ENCODE assay signal across 8 cellular contexts in genomic region chr22:38873469-38874411, GRCh38. TPM values are rescaled to one million over a fixed set of nuclear protein-coding genes. Genes with fewer than 3 reads are reported as not detected.
DNase-seq lines count a peak whose midpoint lies in the region; ATAC-seq and TF ChIP-seq lines count a peak whose summit lies in the region.

No MANE protein-coding gene starts in this region.

- peak overlapping the region; percentile 98 to 99 for H3K27ac ChIP-seq in right atrium auricular region

- peak overlapping the region; percentile 79; the same call in 1 of the 2 replicates for H3K9ac ChIP-seq in ES-I3 (ENCODE audit: low read depth, low read length)

- peak overlapping the region; percentile 64 to 79 for H3K4me3 ChIP-seq in right atrium auricular region

- H3K27me3 Mint-ChIP-seq in activated T-cell treated with anti-CD3 and anti-CD28 coated beads, Interleukin-2, amount 50 U/mL, for 4 hours (ENCODE audit: low read depth), result peaks cover 2% of the 10 kb centered on the region

- no peak for TF ChIP-seq CTCF in right atrium auricular region (IDR thresholded peaks at IDR 0.05)

- peaks cover 10% of the 10 kb centered on the region for H3K36me3 Mint-ChIP-seq in activated T-cell treated with anti-CD3 and anti-CD28 coated beads, Interleukin-2, amount 50 U/mL, for 4 hours (ENCODE audit: insufficient read depth)

- H3K4me1 Mint-ChIP-seq in activated T-cell treated with anti-CD3 and anti-CD28 coated beads, Interleukin-2, amount 50 U/mL, for 4 hours (ENCODE audit: low read depth), result peaks cover 54% of the 10 kb centered on the region

- no peaks in the 10 kb centered on the region for H3K9me3 ChIP-seq in ES-I3 (ENCODE audit: control insufficient read depth, insufficient read depth, low read length)
- H3K9me3 ChIP-seq in right atrium auricular region, result no peaks in the 10 kb centered on the region

- no peaks in the 10 kb centered on the region for H3K9me3 Mint-ChIP-seq in activated T-cell treated with anti-CD3 and anti-CD28 coated beads, Interleukin-2, amount 50 U/mL, for 4 hours

- peaks cover 18% of the 10 kb centered on the region for H3K4me1 ChIP-seq in ES-I3 (ENCODE audit: insufficient read depth, low read length)
- peaks cover 0 to 35% of the 10 kb centered on the region in 2 donors for H3K4me1 ChIP-seq in right atrium auricular region

- no peaks in the 10 kb centered on the region for H3K27me3 ChIP-seq in right atrium auricular region

- DNase-seq in NCI-H2196 treated with DMSO at 0.1 percent for 48 hours (lab: John Stamatoyannopoulos, UW; ENCODE audit: unreplicated experiment), result peak; percentile 12
- DNase-seq in activated T-cell treated with anti-CD3 and anti-CD28 coated beads, Interleukin-2, amount 50 U/mL, for 4 hours, result peak; percentile 71
- peak; percentile 56 for DNase-seq in right atrium auricular region (ENCODE audit: low spot score)
- peak; percentile 71 to 77 for DNase-seq in stimulated activated CD4-positive, alpha-beta T cell treated with anti-CD3 and anti-CD28 coated beads, Interleukin-2, amount 100 ng/mL, for 24 hours
- DNase-seq in EL, result no peak
- no peak for DNase-seq in NCI-H1694 treated with DMSO at 0.1 percent for 48 hours (lab: John Stamatoyannopoulos, UW)

- peak; percentile 80 to 81 for ATAC-seq in activated T-cell treated with anti-CD3 and anti-CD28 coated beads, Interleukin-2, amount 50 U/mL, for 4 hours
- no peak for ATAC-seq in HG02840 (IDR thresholded peaks at IDR 0.05; ENCODE audit: low FRiP score, unreplicated experiment)

- peak overlapping the region; percentile 92 for H3K4me3 Mint-ChIP-seq in activated T-cell treated with anti-CD3 and anti-CD28 coated beads, Interleukin-2, amount 50 U/mL, for 4 hours

- H3K36me3 ChIP-seq in ES-I3 (ENCODE audit: insufficient read depth, low read length) (peaks cover 9% of the 10 kb centered on the region; the same call in 1 of the 2 replicates), right atrium auricular region (peaks cover 12% of the 10 kb centered on the region)

RNA-seq across cellular contexts. Expression of gene CBX6, which starts 1.7 kb away (rescaled TPM):
- total RNA-seq in activated T-cell treated with anti-CD3 and anti-CD28 coated beads, Interleukin-2, amount 50 U/mL, for 4 hours, result 100 to 1,000 TPM; 192 to 225 (median 207) TPM
- total RNA-seq in right atrium auricular region, result 10 to 100 TPM; 28.0 to 57.0 TPM

RNA-seq across cellular contexts. Expression of gene NPTXR, which starts 29.9 kb away (rescaled TPM):
- total RNA-seq in activated T-cell treated with anti-CD3 and anti-CD28 coated beads, Interleukin-2, amount 50 U/mL, for 4 hours, result 1 to 10 TPM; 2.0 to 2.5 (median 2.2) TPM
- total RNA-seq in right atrium auricular region, result 10 to 100 TPM; 18.0 to 24.6 TPM

Comparison
In these comparisons a context has a peak if more than half of its experiments do, and no peak if none do; other contexts are left out.
1. DNase-seq: peak in NCI-H2196 treated with DMSO at 0.1 percent for 48 hours (single experiment), activated T-cell treated with anti-CD3 and anti-CD28 coated beads, Interleukin-2, amount 50 U/mL, for 4 hours (single experiment), right atrium auricular region (single experiment) and stimulated activated CD4-positive, alpha-beta T cell treated with anti-CD3 and anti-CD28 coated beads, Interleukin-2, amount 100 ng/mL, for 24 hours (2 of 2); none in EL (single experiment) and NCI-H1694 treated with DMSO at 0.1 percent for 48 hours (single experiment).
2. RNA of gene NPTXR, which starts 29.9 kb away (total RNA-seq): 18.0 to 24.6 TPM in right atrium auricular region; 2.0 to 2.5 TPM in activated T-cell treated with anti-CD3 and anti-CD28 coated beads, Interleukin-2, amount 50 U/mL, for 4 hours; every median in the first group is over 4 times any median in the second.